ENCODE assay signal across 8 cellular contexts in genomic region chr17:37031493-37032083, GRCh38.
"Had no signal": no experiment of that assay in that cellular context is flagged by ENCODE, and none has a peak within 500 bp of the region (broad histone marks: within the 10 kb centered on the region; RNA-seq: fewer than 3 reads in every experiment).

No MANE protein-coding gene starts in this region.

- H3K9me3 ChIP-seq: HAP-1 had no signal

- H3K4me3 ChIP-seq: GM23248, HAP-1, K562 had no signal

- H3K27ac ChIP-seq: GM23248 had no signal

- DNase-seq: GM23248, GOT3, H7, HFFc6, IMR-90 had no signal

- ATAC-seq: HCT116, K562 had no signal
